ENCODE assay signal across 3 cellular contexts in genomic region chr1:9653195-9653782, GRCh38.
TF ChIP-seq lines count a peak whose summit lies in the region.

No MANE protein-coding gene starts in this region.

TF ChIP-seq in WTC11, 78 proteins besides CTCF, POLR2A, EP300 and RAD21 (continued from another document):
- TF ChIP-seq IRF1 (CRISPR knock-in tag; IDR thresholded peaks at IDR 0.05) (no peak), EMX1 (CRISPR knock-in tag; IDR thresholded peaks at IDR 0.05) (no peak), ZBTB21 (CRISPR knock-in tag; IDR thresholded peaks at IDR 0.05; ENCODE audit: borderline replicate concordance) (no peak), TCF7 (CRISPR knock-in tag; IDR thresholded peaks at IDR 0.05; ENCODE audit: low read depth) (no peak)

TF ChIP-seq in H1, 55 proteins besides CTCF, POLR2A, EP300 and RAD21 (continued from another document):
- no peak for TF ChIP-seq RXRA (IDR thresholded peaks at IDR 0.05; ENCODE audit: insufficient read depth, low read depth, low read length)

TF ChIP-seq in SK-N-SH treated with all-trans-retinoic acid at 6 μM for 48 hours, 23 proteins besides CTCF, POLR2A, EP300 and RAD21 (continued from another document):
- TF ChIP-seq ARNTL (CRISPR knock-in tag; IDR thresholded peaks at IDR 0.05; ENCODE audit: borderline replicate concordance, low read depth) (no peak), CSRNP3 (CRISPR knock-in tag; IDR thresholded peaks at IDR 0.05) (no peak), ZNF565 (CRISPR knock-in tag; conservative IDR thresholded peaks at IDR 0.05; ENCODE audit: low read depth) (no peak), PATZ1 (CRISPR knock-in tag; IDR thresholded peaks at IDR 0.05; ENCODE audit: borderline replicate concordance) (no peak), TSHZ2 (CRISPR knock-in tag; IDR thresholded peaks at IDR 0.05) (no peak), ZFP3 (CRISPR knock-in tag; IDR thresholded peaks at IDR 0.05) (no peak), POU6F1 (CRISPR knock-in tag; IDR thresholded peaks at IDR 0.05; ENCODE audit: borderline replicate concordance, low read depth) (no peak), OSR1 (CRISPR knock-in tag; IDR thresholded peaks at IDR 0.05) (no peak), ZC3H10 (CRISPR knock-in tag; IDR thresholded peaks at IDR 0.05) (no peak), ISL1 (CRISPR knock-in tag; IDR thresholded peaks at IDR 0.05) (no peak), RARB (CRISPR knock-in tag; IDR thresholded peaks at IDR 0.05) (no peak), PPARA (CRISPR knock-in tag; IDR thresholded peaks at IDR 0.05; ENCODE audit: borderline replicate concordance) (no peak), BACH2 (CRISPR knock-in tag; IDR thresholded peaks at IDR 0.05; ENCODE audit: borderline replicate concordance) (no peak), TCF4 (CRISPR knock-in tag; IDR thresholded peaks at IDR 0.05; ENCODE audit: borderline replicate concordance) (no peak), ZNF8 (CRISPR knock-in tag; IDR thresholded peaks at IDR 0.05) (no peak), TOX (CRISPR knock-in tag; IDR thresholded peaks at IDR 0.05; ENCODE audit: borderline replicate concordance) (no peak)
